Comparison of ENCODE assay signal across 29 cellular contexts in genomic region chr5:165108809-165109208, GRCh38.
"Had no signal": no experiment of that assay in that cellular context is flagged by ENCODE, and none has a peak within 500 bp of the region (broad histone marks: within the 10 kb centered on the region; RNA-seq: fewer than 3 reads in every experiment).

No MANE protein-coding gene starts in this region.

- FAIRE-seq: astrocyte, bronchial epithelial cell, frontal cortex had no signal

- H3K4me3 ChIP-seq: coronary artery, dorsolateral prefrontal cortex had no signal

- H3K9me3 Mint-ChIP-seq: activated CD8-positive, alpha-beta T cell treated with anti-CD3 and anti-CD28 coated beads for 36 hours; endodermal cell had no signal

- ATAC-seq: activated CD8-positive, alpha-beta T cell treated with anti-CD3 and anti-CD28 coated beads for 36 hours; activated T-cell treated with anti-CD3 and anti-CD28 coated beads, Interleukin-2, amount 50 U/mL, for 4 hours; activated T-helper 17 cell treated with anti-CD3 and anti-CD28 coated beads, Interleukin-2, amount 50 U/mL, for 72 hours; esophagus mucosa had no signal

- H3K4me1 Mint-ChIP-seq: activated T-helper 17 cell treated with anti-CD3 and anti-CD28 coated beads, Interleukin-2, amount 50 U/mL, for 72 hours; central memory CD8-positive, alpha-beta T cell had no signal

- H3K36me3 ChIP-seq: brain microvascular endothelial cell had no signal

- H3K27me3 ChIP-seq: brain microvascular endothelial cell, dorsolateral prefrontal cortex had no signal

- H3K27ac ChIP-seq: brain microvascular endothelial cell, coronary artery, dorsolateral prefrontal cortex had no signal

- H3K27ac Mint-ChIP-seq: activated CD8-positive, alpha-beta T cell treated with anti-CD3 and anti-CD28 coated beads for 36 hours; activated naive CD8-positive, alpha-beta T cell; activated T-helper 17 cell treated with anti-CD3 and anti-CD28 coated beads, Interleukin-2, amount 50 U/mL, for 72 hours; dendritic cell treated with granulocyte-macrophage colony-stimulating factor and Interleukin-4, amounts not matched to agents 40 ng/mL and 50 ng/mL, for 4 days; endodermal cell had no signal

- H3K36me3 Mint-ChIP-seq: activated naive CD8-positive, alpha-beta T cell had no signal

- DNase-seq: activated CD4-positive, alpha-beta T cell treated with anti-CD3 and anti-CD28 coated beads for 1 hour; activated CD4-positive, alpha-beta T cell treated with anti-CD3 and anti-CD28 coated beads for 4 hours; activated CD4-positive, alpha-beta T cell treated with anti-CD3 and anti-CD28 coated beads, Interleukin-2, amount 50 U/mL, for 1 hour; activated CD4-positive, alpha-beta T cell treated with anti-CD3 and anti-CD28 coated beads, Interleukin-2, amount 50 U/mL, for 48 hours; activated CD8-positive, alpha-beta memory T cell treated with anti-CD3 and anti-CD28 coated beads for 24 hours; activated CD8-positive, alpha-beta T cell treated with anti-CD3 and anti-CD28 coated beads for 36 hours; activated effector memory CD4-positive, alpha-beta T cell treated with Interleukin-2 at 50 U/mL for 16 hours; activated gamma-delta T cell treated with Interleukin-2 at 50 U/mL for 16 hours; activated naive CD4-positive, alpha-beta T cell treated with anti-CD3 and anti-CD28 coated beads, Interleukin-2, amount 50 U/mL, for 16 hours; activated naive CD4-positive, alpha-beta T cell treated with Interleukin-2 at 50 U/mL for 16 hours; activated T-cell treated with anti-CD3 and anti-CD28 coated beads, Interleukin-2, amount 50 U/mL, for 4 hours; amniotic stem cell; anterior cingulate cortex; brain microvascular endothelial cell; dorsolateral prefrontal cortex; effector memory CD4-positive, alpha-beta T cell; endodermal cell; foreskin fibroblast; head of caudate nucleus; T-helper 2 cell had no signal

- H3K4me3 Mint-ChIP-seq: activated CD8-positive, alpha-beta T cell treated with anti-CD3 and anti-CD28 coated beads for 36 hours; activated naive CD8-positive, alpha-beta T cell; activated T-cell treated with anti-CD3 and anti-CD28 coated beads, Interleukin-2, amount 50 U/mL, for 4 hours; activated T-helper 17 cell treated with anti-CD3 and anti-CD28 coated beads, Interleukin-2, amount 50 U/mL, for 72 hours; central memory CD8-positive, alpha-beta T cell; dendritic cell treated with granulocyte-macrophage colony-stimulating factor and Interleukin-4, amounts not matched to agents 40 ng/mL and 50 ng/mL, for 4 days; endodermal cell had no signal

- H3K27me3 Mint-ChIP-seq: activated CD8-positive, alpha-beta T cell treated with anti-CD3 and anti-CD28 coated beads for 36 hours; activated naive CD8-positive, alpha-beta T cell; activated T-helper 17 cell treated with anti-CD3 and anti-CD28 coated beads, Interleukin-2, amount 50 U/mL, for 72 hours; central memory CD8-positive, alpha-beta T cell; dendritic cell treated with granulocyte-macrophage colony-stimulating factor and Interleukin-4, amounts not matched to agents 40 ng/mL and 50 ng/mL, for 4 days had no signal
